In genomic region chr17:39863918-39864746, GRCh38 we compare ENCODE assay signal across 8 cellular contexts. TPM values are rescaled to one million over a fixed set of nuclear protein-coding genes. Genes with fewer than 3 reads are reported as not detected.
DNase-seq lines count a peak whose midpoint lies in the region; ATAC-seq, FAIRE-seq and TF ChIP-seq lines count a peak whose summit lies in the region.

IKZF3 (minus strand) TSS chr17:39864312; CDS start chr17:39864126, 186 bp downstream.

- H3K4me1 ChIP-seq in A549, result peaks cover 9% of the 10 kb centered on the region; the same call in 2 of the 3 replicates
- H3K4me1 ChIP-seq in HUES48 (ENCODE audit: control insufficient read depth, insufficient read depth, low read length), result no peaks in the 10 kb centered on the region

- H3K9me3 ChIP-seq in A549 (peaks cover 7% of the 10 kb centered on the region), HUES48 (ENCODE audit: control insufficient read depth, insufficient read depth, low read length) (0 out of 2 replicates have a peak, but pooled peaks cover 3% of the 10 kb centered on the region)

- H3K27ac ChIP-seq in A549 (no peak within 1 kb of the TSS), HUES48 (ENCODE audit: low read depth, low read length) (no peak within 1 kb of the TSS)

- H3K4me1 Mint-ChIP-seq in activated naive CD8-positive, alpha-beta T cell treated with anti-CD3 and anti-CD28 coated beads, Interleukin-2, amount 50 U/mL, for 24 hours, result peaks cover 70% of the 10 kb centered on the region

- H3K27ac Mint-ChIP-seq in activated naive CD8-positive, alpha-beta T cell treated with anti-CD3 and anti-CD28 coated beads, Interleukin-2, amount 50 U/mL, for 24 hours, result peak within 1 kb of the TSS; percentile 96

- ATAC-seq in A549 (peak; percentile 78 to 90), GM18520 (IDR thresholded peaks at IDR 0.05; ENCODE audit: unreplicated experiment) (peak; percentile 32)
- ATAC-seq in activated naive CD8-positive, alpha-beta T cell treated with anti-CD3 and anti-CD28 coated beads, Interleukin-2, amount 50 U/mL, for 24 hours, result peak; percentile 77

- TF ChIP-seq CTCF in A549 (IDR thresholded peaks at IDR 0.05), result no peak

- peak; percentile 44 to 58; a peak in 4 of 5 replicates for TF ChIP-seq RAD21 in A549 (conservative IDR thresholded peaks at IDR 0.05 in 1 of 2, IDR thresholded peaks at IDR 0.05 in 1 of 2)

- no peak within 1 kb of the TSS for H3K9ac ChIP-seq in HUES48 (ENCODE audit: low read depth, low read length)

- CTCF ChIA-PET in A549 (lab: Yijun Ruan, JAX), result interaction anchor here (0.9 to 1.6 kb wide), 4 partner anchors 51 to 111 kb away, joined by 3 to 4 read pairs (median 4); no protein-coding TSS in a partner anchor

- peak within 1 kb of the TSS; percentile 88 for H3K4me3 Mint-ChIP-seq in activated naive CD8-positive, alpha-beta T cell treated with anti-CD3 and anti-CD28 coated beads, Interleukin-2, amount 50 U/mL, for 24 hours

- H3K36me3 ChIP-seq in HUES48 (ENCODE audit: control insufficient read depth, insufficient read depth, low read length), result no peaks in the 10 kb centered on the region

- TF ChIP-seq POLR2A in A549 (IDR thresholded peaks at IDR 0.05; ENCODE audit: low read length), result no peak

- peaks cover 70% of the 10 kb centered on the region for H3K27me3 ChIP-seq in HUES48 (ENCODE audit: control insufficient read depth, insufficient read depth, low read length)

- no peaks in the 10 kb centered on the region for H3K27me3 Mint-ChIP-seq in activated naive CD8-positive, alpha-beta T cell treated with anti-CD3 and anti-CD28 coated beads, Interleukin-2, amount 50 U/mL, for 24 hours

- H3K4me3 ChIP-seq in A549 (peak within 1 kb of the TSS; percentile 35), HUES48 (ENCODE audit: low read depth, low read length) (peak within 1 kb of the TSS; percentile 40)

- peak; percentile 62 to 64 for DNase-seq in A549 (ENCODE audit: low read depth in 1 of 2, low spot score in 1 of 2)
- DNase-seq in activated naive CD8-positive, alpha-beta T cell treated with anti-CD3 and anti-CD28 coated beads, Interleukin-2, amount 50 U/mL, for 24 hours, result peak; percentile 90
- peak; percentile 87 for DNase-seq in islet precursor cell
- peak; percentile 86 for DNase-seq in stimulated activated CD4-positive, alpha-beta T cell treated with anti-CD3 and anti-CD28 coated beads, Interleukin-4, amount 100 ng/mL, for 24 hours
- no peak for DNase-seq in NCI-H1048 (lab: John Stamatoyannopoulos, UW)

- FAIRE-seq in A549 (lab: Jason Lieb, UNC), result no peak

- no peak for TF ChIP-seq EP300 in A549 (IDR thresholded peaks at IDR 0.05)

- peaks cover 25% of the 10 kb centered on the region for H3K36me3 Mint-ChIP-seq in activated naive CD8-positive, alpha-beta T cell treated with anti-CD3 and anti-CD28 coated beads, Interleukin-2, amount 50 U/mL, for 24 hours (ENCODE audit: low read depth)

- POLR2A ChIA-PET in A549 (lab: Yijun Ruan, JAX), result no interaction called here

- intact Hi-C loops in T-helper 1 cell treated with Interleukin-12 subunit alpha and Interleukin-12 subunit beta and Interleukin-4 antibody, amounts not matched to agents 30 ng/mL and 1 ng/mL, for 36 hours (cut with micrococcal nuclease), result loop anchor here (1.0 to 5.0 kb wide), 8 partner anchors 21 to 227 kb away; partner anchors contain the start of genes MIEN1 and STARD3

- H3K4me2 ChIP-seq in A549, result peak within 1 kb of the TSS; percentile 89

- 12% methylated on average over 49 of the region's 50 CpGs for WGBS in A549 (ENCODE audit: missing lambda C conversion rate)

- no peaks in the 10 kb centered on the region for H3K9me3 Mint-ChIP-seq in activated naive CD8-positive, alpha-beta T cell treated with anti-CD3 and anti-CD28 coated beads, Interleukin-2, amount 50 U/mL, for 24 hours

TF ChIP-seq in A549, 52 proteins besides CTCF, POLR2A, EP300 and RAD21:
- peak; percentile 100 for TF ChIP-seq E2F6 (IDR thresholded peaks at IDR 0.05; ENCODE audit: borderline replicate concordance, low read depth)
- peak; percentile 11 for TF ChIP-seq ZFP36 (IDR thresholded peaks at IDR 0.05; ENCODE audit: borderline replicate concordance, partially characterized antibody)
- peak; percentile 100 for TF ChIP-seq MAX (IDR thresholded peaks at IDR 0.05)
- no peak for TF ChIP-seq SMC3 (IDR thresholded peaks at IDR 0.05)
- TF ChIP-seq RNF2 (IDR thresholded peaks at IDR 0.05; ENCODE audit: borderline replicate concordance, low read depth), result peak; percentile 89; the same call in 1 of the 2 replicates
- TF ChIP-seq PHF8 (IDR thresholded peaks at IDR 0.05; ENCODE audit: borderline replicate concordance, low read depth), result no peak
- no peak for TF ChIP-seq ELK1 (IDR thresholded peaks at IDR 0.05; ENCODE audit: low read depth, low read length)

RNA-seq across cellular contexts. Expression of gene IKZF3, which starts in this region (rescaled TPM):
- polyA plus RNA-seq in A549 (2011; rRNA removed) (not detected in 2 replicates), A549 (2017; fragmentation: RNase III; extraction: RNeasy Plus Mini Kit Qiagen cat#74134 plus additional on column Dnase treatment) (not detected in 3 replicates)
- polyA plus RNA-seq in A549 (2012; cell fraction: cytosol; rRNA removed), result not detected in 2 replicates
- polyA plus RNA-seq in A549 (2012; cell fraction: nucleus; rRNA removed), result not detected in 2 replicates
- under 0.01 TPM in 1 of 2 replicates, not detected in the other for polyA minus RNA-seq in A549 (2011; rRNA and poly(A)+ RNA removed)
- total RNA-seq in T-helper 1 cell treated with Interleukin-12 subunit alpha and Interleukin-12 subunit beta and Interleukin-4 antibody, amounts not matched to agents 30 ng/mL and 1 ng/mL, for 36 hours, result 36.1 and 37.6 TPM in 2 replicates

Comparison
In these comparisons a context has a peak if more than half of its experiments do, and no peak if none do; other contexts are left out.
1. Peak in DNase-seq, ATAC-seq, H3K4me3 ChIP-seq and H3K4me2 ChIP-seq in A549; RNA of the gene not detected or under 1 TPM.
2. ATAC-seq: peak in every context shown above with its lines; median percentile 84 in A549; 77 in activated naive CD8-positive, alpha-beta T cell treated with anti-CD3 and anti-CD28 coated beads, Interleukin-2, amount 50 U/mL, for 24 hours; 32 in GM18520.